ENCODE assay signal across 24 cellular contexts in genomic region chrX:86348669-86349068, GRCh38.
DNase-seq lines count a peak whose midpoint lies in the region; TF ChIP-seq lines count a peak whose summit lies in the region.
"Had no signal": no experiment of that assay in that cellular context is flagged by ENCODE, and none has a peak within 500 bp of the region (broad histone marks: within the 10 kb centered on the region; RNA-seq: fewer than 3 reads in every experiment).

No MANE protein-coding gene starts in this region.

- H3K27ac Mint-ChIP-seq in glutamatergic neuron (ENCODE audit: unreplicated experiment) (peak overlapping the region; percentile 73), mesothelial cell of epicardium (no peak overlapping the region)
- H3K27ac Mint-ChIP-seq: activated CD4-positive, alpha-beta T cell treated with anti-CD3 and anti-CD28 coated beads, Interleukin-2, amount 10 ng/mL, durations not matched to agents 7 days and 5 days; CD4-positive, alpha-beta T cell; immature natural killer cell; stimulated activated naive CD8-positive, alpha-beta T cell treated with anti-CD3 and anti-CD28 coated beads, Interleukin-15, amount 100 ng/mL, for 72 hours had no signal

- peak; percentile 1 for DNase-seq in ACHN
- peak; percentile 8 for DNase-seq in KBM-7
- DNase-seq in SK-MEL-5 (ENCODE audit: low read depth, low spot score) = peak; percentile 4
- peak; percentile 17 for DNase-seq in glutamatergic neuron
- DNase-seq in GM13977 (ENCODE audit: low spot score) = no peak
- no peak for DNase-seq in OCI-M1 (lab: John Stamatoyannopoulos, UW)
- no peak for DNase-seq in DMS79 (lab: John Stamatoyannopoulos, UW)
- DNase-seq in mesothelial cell of epicardium (ENCODE audit: low spot score in 2 of 2, unreplicated experiment in 2 of 2) = no peak
- DNase-seq: activated CD4-positive, alpha-beta T cell treated with anti-CD3 and anti-CD28 coated beads, Interleukin-2, amount 10 ng/mL, durations not matched to agents 7 days and 5 days; activated CD8-positive, alpha-beta memory T cell treated with anti-CD3 and anti-CD28 coated beads, Interleukin-2, amount 50 U/mL, for 4 hours; activated effector memory CD4-positive, alpha-beta T cell treated with anti-CD3 and anti-CD28 coated beads, Interleukin-2, amount 50 U/mL, for 16 hours; CD4-positive, alpha-beta T cell; cortex of kidney; head of caudate nucleus; immature natural killer cell; IMR-90; left ventricle myocardium superior; MV-4-11; NCI-H187; NCI-H2227 treated with DMSO at 0.1 percent for 48 hours; small intestine; stimulated activated CD4-positive, alpha-beta T cell treated with anti-CD3 and anti-CD28 coated beads, Interleukin-4, amount 100 ng/mL, for 24 hours; stimulated activated naive CD8-positive, alpha-beta T cell treated with anti-CD3 and anti-CD28 coated beads, Interleukin-15, amount 100 ng/mL, for 72 hours; transverse colon had no signal

- H3K4me3 Mint-ChIP-seq in glutamatergic neuron (ENCODE audit: unreplicated experiment) = no peak overlapping the region
- no peak overlapping the region for H3K4me3 Mint-ChIP-seq in mesothelial cell of epicardium
- H3K4me3 Mint-ChIP-seq: activated CD4-positive, alpha-beta T cell treated with anti-CD3 and anti-CD28 coated beads, Interleukin-2, amount 10 ng/mL, durations not matched to agents 7 days and 5 days; CD4-positive, alpha-beta T cell; immature natural killer cell; stimulated activated naive CD8-positive, alpha-beta T cell treated with anti-CD3 and anti-CD28 coated beads, Interleukin-15, amount 100 ng/mL, for 72 hours had no signal

- H3K4me1 Mint-ChIP-seq in glutamatergic neuron (ENCODE audit: low read depth, unreplicated experiment) (peaks cover 9% of the 10 kb centered on the region), mesothelial cell of epicardium (peaks cover 13% of the 10 kb centered on the region)
- H3K4me1 Mint-ChIP-seq: activated CD4-positive, alpha-beta T cell treated with anti-CD3 and anti-CD28 coated beads, Interleukin-2, amount 10 ng/mL, durations not matched to agents 7 days and 5 days; immature natural killer cell; stimulated activated naive CD8-positive, alpha-beta T cell treated with anti-CD3 and anti-CD28 coated beads, Interleukin-15, amount 100 ng/mL, for 72 hours had no signal

- H3K27me3 Mint-ChIP-seq in glutamatergic neuron (ENCODE audit: unreplicated experiment) = peaks cover 3% of the 10 kb centered on the region
- no peaks in the 10 kb centered on the region for H3K27me3 Mint-ChIP-seq in mesothelial cell of epicardium (ENCODE audit: low read depth)
- H3K27me3 Mint-ChIP-seq: activated CD4-positive, alpha-beta T cell treated with anti-CD3 and anti-CD28 coated beads, Interleukin-2, amount 10 ng/mL, durations not matched to agents 7 days and 5 days; CD4-positive, alpha-beta T cell; stimulated activated naive CD8-positive, alpha-beta T cell treated with anti-CD3 and anti-CD28 coated beads, Interleukin-15, amount 100 ng/mL, for 72 hours had no signal

- no peaks in the 10 kb centered on the region for H3K36me3 Mint-ChIP-seq in glutamatergic neuron (ENCODE audit: unreplicated experiment)
- no peaks in the 10 kb centered on the region for H3K36me3 Mint-ChIP-seq in mesothelial cell of epicardium
- H3K36me3 Mint-ChIP-seq: immature natural killer cell had no signal

- TF ChIP-seq CTCF in glutamatergic neuron (IDR thresholded peaks at IDR 0.05; ENCODE audit: partially characterized antibody, unreplicated experiment) = no peak
- no peak for TF ChIP-seq CTCF in GM13977 (IDR thresholded peaks at IDR 0.05; ENCODE audit: extremely low read depth, insufficient read depth, missing control alignments)
- no peak for TF ChIP-seq CTCF in mesothelial cell of epicardium (IDR thresholded peaks at IDR 0.05; ENCODE audit: unreplicated experiment)

- H3K9me3 Mint-ChIP-seq in glutamatergic neuron (ENCODE audit: unreplicated experiment) (no peaks in the 10 kb centered on the region), mesothelial cell of epicardium (no peaks in the 10 kb centered on the region)
- H3K9me3 Mint-ChIP-seq: activated CD4-positive, alpha-beta T cell treated with anti-CD3 and anti-CD28 coated beads, Interleukin-2, amount 10 ng/mL, durations not matched to agents 7 days and 5 days; CD4-positive, alpha-beta T cell; stimulated activated naive CD8-positive, alpha-beta T cell treated with anti-CD3 and anti-CD28 coated beads, Interleukin-15, amount 100 ng/mL, for 72 hours had no signal

- in situ Hi-C loops in ACHN (cut with HindIII; ENCODE audit: low pct_ligation_motif_present, low pct_unique_long_range_greater_than_20kb, low sequenced_read_pairs) = no loop called here
- in situ Hi-C loops in KBM-7 (cut with MboI; ENCODE audit: low pct_unique_long_range_greater_than_20kb, low sequenced_read_pairs) = no loop called here
- in situ Hi-C loops in SK-MEL-5 (cut with HindIII; ENCODE audit: low pct_unique_long_range_greater_than_20kb, low sequenced_read_pairs) = no loop called here
- in situ Hi-C loops in GM13977 (cut with MboI; ENCODE audit: low pct_unique_long_range_greater_than_20kb, low sequenced_read_pairs, unreplicated experiment) = no loop called here

Comparison
In these comparisons a context has a peak if more than half of its experiments do, and no peak if none do; other contexts are left out.
1. DNase-seq: peak in ACHN (single experiment), KBM-7 (single experiment), SK-MEL-5 (single experiment) and glutamatergic neuron (single experiment); none in GM13977 (single experiment), OCI-M1 (single experiment), DMS79 (single experiment) and mesothelial cell of epicardium (0 of 2).